In genomic region chr5:119078071-119078846, GRCh38 we compare ENCODE assay signal across 14 cellular contexts. TPM values are rescaled to one million over a fixed set of nuclear protein-coding genes. Genes with fewer than 3 reads are reported as not detected.
A peak's percentile ranks its signal among the peaks of the same experiment; 100 is the strongest.
DNase-seq lines count a peak whose midpoint lies in the region; FAIRE-seq and TF ChIP-seq lines count a peak whose summit lies in the region.
"Had no signal": no experiment of that assay in that cellular context is flagged by ENCODE, and none has a peak within 500 bp of the region (broad histone marks: within the 10 kb centered on the region; RNA-seq: fewer than 3 reads in every experiment).

No MANE protein-coding gene starts in this region.

- peaks cover 98% of the 10 kb centered on the region for H3K79me2 ChIP-seq in MM.1S (ENCODE audit: low read length)

- H3K4me1 ChIP-seq in ES-I3 (ENCODE audit: insufficient read depth, low read length) (peaks cover 53% of the 10 kb centered on the region), MM.1S (ENCODE audit: low read length) (peaks cover 17% of the 10 kb centered on the region), endodermal cell (ENCODE audit: control insufficient read depth, insufficient read depth, low read length) (peaks cover 5% of the 10 kb centered on the region)

- H3K27ac Mint-ChIP-seq in endodermal cell = peak overlapping the region; percentile 84

- DNase-seq in GM19239 (ENCODE audit: insufficient read length, low spot score) (no peak), MM.1S (peak; percentile 40), endodermal cell (no peak), SKM-1 (lab: John Stamatoyannopoulos, UW; ENCODE audit: unreplicated experiment) (no peak), cerebellar nuclear complex (lab: John Stamatoyannopoulos, UW) (no peak), germinal center (ENCODE audit: low spot score) (no peak)
- DNase-seq: activated naive CD4-positive, alpha-beta T cell treated with anti-CD3 and anti-CD28 coated beads for 36 hours; EL; KBM-7; NCI-H748 treated with DMSO at 0.1 percent for 48 hours had no signal

- no peak overlapping the region for H3K27ac ChIP-seq in MM.1S (ENCODE audit: low read length)
- H3K27ac ChIP-seq in endodermal cell (ENCODE audit: low read depth, low read length) = no peak overlapping the region

- peaks cover 6% of the 10 kb centered on the region for H3K36me3 Mint-ChIP-seq in endodermal cell (ENCODE audit: low read depth)

- H3K36me3 ChIP-seq in ES-I3 (ENCODE audit: insufficient read depth, low read length) (no peaks in the 10 kb centered on the region), MM.1S (replicated peaks; ENCODE audit: insufficient read depth, low read length) (no peaks in the 10 kb centered on the region), endodermal cell (ENCODE audit: control insufficient read depth, insufficient read depth, low read length) (no peaks in the 10 kb centered on the region)

- no peak overlapping the region for H3K4me3 Mint-ChIP-seq in endodermal cell
- H3K4me3 Mint-ChIP-seq: activated naive CD4-positive, alpha-beta T cell treated with anti-CD3 and anti-CD28 coated beads for 36 hours had no signal

- H2AFZ ChIP-seq in MM.1S (ENCODE audit: low read length) = no peak overlapping the region

- 0 out of 2 replicates have a peak, but pooled peaks cover 4% of the 10 kb centered on the region for H4K20me1 ChIP-seq in MM.1S (ENCODE audit: insufficient read depth, low read length)

- H3K9me3 ChIP-seq in ES-I3 (ENCODE audit: control insufficient read depth, insufficient read depth, low read length) = no peaks in the 10 kb centered on the region
- no peaks in the 10 kb centered on the region for H3K9me3 ChIP-seq in MM.1S (replicated peaks; ENCODE audit: insufficient read depth, low read length)
- H3K9me3 ChIP-seq in endodermal cell (ENCODE audit: control insufficient read depth, low read length) = no peaks in the 10 kb centered on the region

- H3K27me3 ChIP-seq in MM.1S (replicated peaks; ENCODE audit: insufficient read depth, low read length) (no peaks in the 10 kb centered on the region), endodermal cell (ENCODE audit: control insufficient read depth, insufficient read depth, low read length, poor library complexity, severe bottlenecking) (no peaks in the 10 kb centered on the region)

- H3K4me1 Mint-ChIP-seq in endodermal cell = peaks cover 40% of the 10 kb centered on the region

- H3K9ac ChIP-seq in ES-I3 (ENCODE audit: low read depth, low read length) = peak overlapping the region; percentile 42; the same call in 1 of the 2 replicates
- H3K9ac ChIP-seq in MM.1S (ENCODE audit: low read length) = no peak overlapping the region
- no peak overlapping the region for H3K9ac ChIP-seq in endodermal cell (ENCODE audit: extremely low read depth, low read length, poor library complexity, severe bottlenecking)

- 80 to 93% methylated on average over 1 of the region's 1 CpG for WGBS in endodermal cell (ENCODE audit: insufficient coverage in 1 of 2, insufficient read length in 1 of 2), 2 experiments

- TF ChIP-seq CTCF in MM.1S (IDR thresholded peaks at IDR 0.05; ENCODE audit: low read length) = no peak
- TF ChIP-seq CTCF in endodermal cell (conservative IDR thresholded peaks at IDR 0.05) = no peak

- no peak overlapping the region for H3K4me3 ChIP-seq in MM.1S (ENCODE audit: low read length)
- no peak overlapping the region for H3K4me3 ChIP-seq in endodermal cell (ENCODE audit: low read length)

- no peaks in the 10 kb centered on the region for H3K9me3 Mint-ChIP-seq in endodermal cell
- H3K9me3 Mint-ChIP-seq: activated naive CD4-positive, alpha-beta T cell treated with anti-CD3 and anti-CD28 coated beads for 36 hours had no signal

- H3K27me3 Mint-ChIP-seq in endodermal cell (ENCODE audit: insufficient read depth) = no peaks in the 10 kb centered on the region
- H3K27me3 Mint-ChIP-seq: brain had no signal

- peak; percentile 91 for FAIRE-seq in GM19239 (lab: Jason Lieb, UNC)
- FAIRE-seq: keratinocyte, RCC 7860 had no signal

- H3F3A ChIP-seq in MM.1S (ENCODE audit: insufficient read depth, low read length) = no peaks in the 10 kb centered on the region

- H3K9me2 ChIP-seq in MM.1S (replicated peaks; ENCODE audit: insufficient read depth, low read length) = no peaks in the 10 kb centered on the region

- peak overlapping the region; percentile 11; the same call in 1 of the 2 replicates for H3K4me2 ChIP-seq in MM.1S (ENCODE audit: low read depth, low read length)

RNA-seq across cellular contexts. Expression of gene DMXL1, which starts 7.4 kb away (rescaled TPM):
- total RNA-seq in endodermal cell = 10 to 100 TPM; 47.8 to 51.8 TPM
- 18.4 TPM for polyA plus RNA-seq in endodermal cell (2013, experiment 1 of 2)
- 16.8 TPM for polyA plus RNA-seq in endodermal cell (2013, experiment 2 of 2)
